ENCODE assay signal across 1 cellular context in the genomic region with DNA sequence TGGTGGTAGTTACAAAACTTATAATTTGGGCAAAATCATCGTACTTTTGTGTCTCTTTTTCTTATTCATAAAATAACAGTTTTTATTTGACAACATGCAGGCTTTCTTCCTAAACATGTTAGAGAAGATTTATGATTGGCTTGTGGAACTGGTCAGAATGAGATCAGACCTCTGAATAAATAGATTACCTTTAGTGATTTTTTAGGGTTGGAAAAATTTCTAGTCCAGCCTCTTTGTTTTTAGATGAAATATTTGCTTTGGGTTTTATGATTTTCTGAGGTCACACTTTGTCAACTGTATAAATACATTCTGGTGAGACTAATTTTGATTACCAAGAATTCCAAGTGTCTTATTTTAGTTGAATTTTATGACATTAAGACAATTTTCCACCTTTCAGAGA.
A peak's percentile ranks its signal among the peaks of the same experiment; 100 is the strongest.
TF ChIP-seq lines count a peak whose summit lies in the region.

No MANE protein-coding gene starts in this region.

TF ChIP-seq in HEK293, 187 proteins besides CTCF, POLR2A, EP300 and RAD21 (continued from another document):
- TF ChIP-seq, protein P1, sequence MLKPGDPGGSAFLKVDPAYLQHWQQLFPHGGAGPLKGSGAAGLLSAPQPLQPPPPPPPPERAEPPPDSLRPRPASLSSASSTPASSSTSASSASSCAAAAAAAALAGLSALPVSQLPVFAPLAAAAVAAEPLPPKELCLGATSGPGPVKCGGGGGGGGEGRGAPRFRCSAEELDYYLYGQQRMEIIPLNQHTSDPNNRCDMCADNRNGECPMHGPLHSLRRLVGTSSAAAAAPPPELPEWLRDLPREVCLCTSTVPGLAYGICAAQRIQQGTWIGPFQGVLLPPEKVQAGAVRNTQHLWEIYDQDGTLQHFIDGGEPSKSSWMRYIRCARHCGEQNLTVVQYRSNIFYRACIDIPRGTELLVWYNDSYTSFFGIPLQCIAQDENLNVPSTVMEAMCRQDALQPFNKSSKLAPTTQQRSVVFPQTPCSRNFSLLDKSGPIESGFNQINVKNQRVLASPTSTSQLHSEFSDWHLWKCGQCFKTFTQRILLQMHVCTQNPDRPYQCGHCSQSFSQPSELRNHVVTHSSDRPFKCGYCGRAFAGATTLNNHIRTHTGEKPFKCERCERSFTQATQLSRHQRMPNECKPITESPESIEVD (tag by site-specific recombination; IDR thresholded peaks at IDR 0.05): peak; percentile 55; the same call in 1 of the 2 replicates
- TF ChIP-seq ZSCAN16 (tag by site-specific recombination; IDR thresholded peaks at IDR 0.05): no peak
- TF ChIP-seq ZNF664 (tag by site-specific recombination; IDR thresholded peaks at IDR 0.05): no peak
